Comparison of ENCODE assay signal across 1 cellular context in genomic region chr2:47485177-47485576, GRCh38.
TF ChIP-seq lines count a peak whose summit lies in the region.

No MANE protein-coding gene starts in this region.

TF ChIP-seq in IMR-90, 13 proteins besides CTCF, POLR2A, EP300 and RAD21 (continued from another document):
- TF ChIP-seq USF2 (IDR thresholded peaks at IDR 0.05; ENCODE audit: low read depth, low read length): no peak
- no peak for TF ChIP-seq ELK1 (IDR thresholded peaks at IDR 0.05; ENCODE audit: borderline replicate concordance, low read depth, low read length)
- TF ChIP-seq CHD1 (IDR thresholded peaks at IDR 0.05; ENCODE audit: low read depth, low read length): no peak
- no peak for TF ChIP-seq SMC3 (IDR thresholded peaks at IDR 0.05; ENCODE audit: low read depth, low read length)
- no peak for TF ChIP-seq FOS (IDR thresholded peaks at IDR 0.05; ENCODE audit: low read depth, low read length)
- TF ChIP-seq RFX5 (IDR thresholded peaks at IDR 0.05; ENCODE audit: low read depth, low read length): no peak
- no peak for TF ChIP-seq MAZ (IDR thresholded peaks at IDR 0.05; ENCODE audit: borderline replicate concordance, low read depth, low read length)
- TF ChIP-seq CEBPB (IDR thresholded peaks at IDR 0.05; ENCODE audit: low read depth, low read length): no peak
- no peak for TF ChIP-seq RCOR1 (IDR thresholded peaks at IDR 0.05; ENCODE audit: insufficient replicate concordance, low read length)
- no peak for TF ChIP-seq BHLHE40 (IDR thresholded peaks at IDR 0.05; ENCODE audit: low read depth, low read length)
